ENCODE assay signal across 8 cellular contexts in genomic region chr18:41391616-41392610, GRCh38.
DNase-seq lines count a peak whose midpoint lies in the region; ATAC-seq, FAIRE-seq and TF ChIP-seq lines count a peak whose summit lies in the region.

No MANE protein-coding gene starts in this region.

- H4K20me1 ChIP-seq in PC-3 (ENCODE audit: low read length) = no peaks in the 10 kb centered on the region
- no peaks in the 10 kb centered on the region for H4K20me1 ChIP-seq in endothelial cell of umbilical vein (replicated peaks; ENCODE audit: control insufficient read depth, extremely low read depth, insufficient read depth, low read length)

- H3K4me3 ChIP-seq in PC-3 (ENCODE audit: low read length) (peak overlapping the region; percentile 60), endothelial cell of umbilical vein (replicated peaks in 1 of 3; ENCODE audit: insufficient read depth in 1 of 3, low read depth in 1 of 3, low read length in 3 of 3) (peak overlapping the region in 1 of 3 experiments; percentile 13), gastrocnemius medialis (no peak overlapping the region)

- in situ Hi-C loops in gastrocnemius medialis (cut with MboI; ENCODE audit: low sequenced_read_pairs in 4 of 4) = no loop called here

- no peak for FAIRE-seq in endothelial cell of umbilical vein (lab: Jason Lieb, UNC)

- dilution Hi-C loops in endothelial cell of umbilical vein (cut with MboI; ENCODE audit: extremely low pct_ligation_motif_present, low sequenced_read_pairs) = no loop called here

- H3K9ac ChIP-seq in PC-3 (ENCODE audit: low read length) (peak overlapping the region; percentile 51), endothelial cell of umbilical vein (replicated peaks; ENCODE audit: extremely low read depth, insufficient read depth, low read length) (no peak overlapping the region)

- H2AFZ ChIP-seq in PC-3 (ENCODE audit: low read length) = peak overlapping the region; percentile 61
- H2AFZ ChIP-seq in endothelial cell of umbilical vein (ENCODE audit: low read depth, low read length) = no peak overlapping the region

- ATAC-seq in PC-3 = peak; percentile 47
- ATAC-seq in HG02870 (IDR thresholded peaks at IDR 0.05; ENCODE audit: unreplicated experiment) = no peak
- no peak for ATAC-seq in gastrocnemius medialis

- TF ChIP-seq POLR2A in endothelial cell of umbilical vein (IDR thresholded peaks at IDR 0.05; ENCODE audit: low read depth, low read length) = no peak
- TF ChIP-seq POLR2A in gastrocnemius medialis (IDR thresholded peaks at IDR 0.05) = no peak

- CTCF ChIA-PET in PC-3 (lab: Charles Lee) = interaction anchor here (0.5 to 0.6 kb wide), 2 partner anchors 65 to 110 kb away, joined by 4 read pairs; no protein-coding TSS in a partner anchor
- CTCF ChIA-PET in endothelial cell of umbilical vein (lab: Charles Lee) = interaction anchor here (0.6 to 2.1 kb wide), 7 partner anchors 10 to 979 kb away, joined by 3 to 14 read pairs (median 3); no protein-coding TSS in a partner anchor

- no peaks in the 10 kb centered on the region for H3K9me3 ChIP-seq in PC-3 (ENCODE audit: low read length)
- no peaks in the 10 kb centered on the region for H3K9me3 ChIP-seq in endothelial cell of umbilical vein (replicated peaks; ENCODE audit: control insufficient read depth, insufficient read depth, low read length)
- no peaks in the 10 kb centered on the region for H3K9me3 ChIP-seq in gastrocnemius medialis

- POLR2A ChIA-PET in PC-3 (lab: Charles Lee; ENCODE audit: unreplicated experiment) (interaction anchor here (0.6 kb wide), 1 partner anchor 58 kb away, joined by 4 read pairs; no protein-coding TSS in a partner anchor), endothelial cell of umbilical vein (lab: Charles Lee) (no interaction called here)

- H3K36me3 ChIP-seq in PC-3 (ENCODE audit: low read depth, low read length) = no peaks in the 10 kb centered on the region
- H3K36me3 ChIP-seq in endothelial cell of umbilical vein (ENCODE audit: control insufficient read depth in 2 of 2, extremely low read depth in 1 of 2, insufficient read depth in 2 of 2, low read length in 2 of 2) = no peaks in the 10 kb centered on the region
- no peaks in the 10 kb centered on the region for H3K36me3 ChIP-seq in gastrocnemius medialis

- H3K9me2 ChIP-seq in PC-3 (replicated peaks; ENCODE audit: low read length) = no peaks in the 10 kb centered on the region

- H3K4me2 ChIP-seq in PC-3 (ENCODE audit: low read length) (peak overlapping the region; percentile 68), endothelial cell of umbilical vein (ENCODE audit: insufficient read depth, low read length) (no peak overlapping the region)

- H3K27ac ChIP-seq in PC-3 (ENCODE audit: low read length) (no peak overlapping the region), endothelial cell of umbilical vein (ENCODE audit: insufficient read depth, low read depth, low read length) (no peak overlapping the region), gastrocnemius medialis (no peak overlapping the region)

- BruUV-seq in PC-3 (replicated peaks; lab: Mats Ljungman, UMichigan) (no TSS peak), endothelial cell of umbilical vein (replicated peaks; lab: Mats Ljungman, UMichigan) (no TSS peak)

- H3K4me1 ChIP-seq in PC-3 (ENCODE audit: insufficient read depth, low read length) (peaks cover 27% of the 10 kb centered on the region), endothelial cell of umbilical vein (ENCODE audit: control insufficient read depth, extremely low read depth, insufficient read depth, low read length) (no peaks in the 10 kb centered on the region), gastrocnemius medialis (no peaks in the 10 kb centered on the region)

- H3K9me1 ChIP-seq in endothelial cell of umbilical vein (replicated peaks; ENCODE audit: control insufficient read depth, extremely low read depth, insufficient read depth, low read length) = no peaks in the 10 kb centered on the region

- H3F3A ChIP-seq in PC-3 (ENCODE audit: low read length, unreplicated experiment) = no peaks in the 10 kb centered on the region

- TF ChIP-seq CTCF in LNCAP (IDR thresholded peaks at IDR 0.05) (peak; percentile 72), PC-3 (conservative IDR thresholded peaks at IDR 0.05; ENCODE audit: low read depth, low read length) (peak; percentile 67), endothelial cell of umbilical vein (IDR thresholded peaks at IDR 0.05; ENCODE audit: extremely low read depth in 1 of 2, insufficient read depth in 1 of 2, low read depth in 1 of 2, low read length in 2 of 2) (peak; percentile 35 to 62), gastrocnemius medialis (IDR thresholded peaks at IDR 0.05 in 4 of 5, conservative IDR thresholded peaks at IDR 0.05 in 1 of 5) (no peak)

- intact Hi-C loops in PC-3 (cut with micrococcal nuclease) = loop anchor here (1.0 to 10.0 kb wide), 3 partner anchors 253 to 937 kb away; no protein-coding TSS in a partner anchor
- intact Hi-C loops in endothelial cell of umbilical vein (cut with micrococcal nuclease) = loop anchor here (1.0 to 5.0 kb wide), 2 partner anchors 353 to 455 kb away; no protein-coding TSS in a partner anchor
- intact Hi-C loops in gastrocnemius medialis (cut with DNase I; ENCODE audit: low total_unique reads) = no loop called here

- H3K79me2 ChIP-seq in PC-3 (ENCODE audit: low read length) (no peaks in the 10 kb centered on the region), endothelial cell of umbilical vein (ENCODE audit: control insufficient read depth, insufficient read depth, low read length) (no peaks in the 10 kb centered on the region)

- H3K27me3 ChIP-seq in PC-3 (ENCODE audit: low read length) (no peaks in the 10 kb centered on the region), endothelial cell of umbilical vein (ENCODE audit: control insufficient read depth in 2 of 2, insufficient read depth in 2 of 2, low read length in 2 of 2) (no peaks in the 10 kb centered on the region), gastrocnemius medialis (no peaks in the 10 kb centered on the region)

- peak; percentile 34 for DNase-seq in SIG-M5 treated with dmso at 0.1 percent for 504 hours (lab: John Stamatoyannopoulos, UW; ENCODE audit: unreplicated experiment)
- no peak for DNase-seq in SIG-M5 (lab: John Stamatoyannopoulos, UW)
- peak; percentile 54 for DNase-seq in PC-3
- DNase-seq in endothelial cell of umbilical vein (ENCODE audit: low read depth, low spot score) = peak; percentile 54
- peak; percentile 7 for DNase-seq in myocyte (ENCODE audit: low read depth)
- no peak for DNase-seq in gastrocnemius medialis

TF ChIP-seq in endothelial cell of umbilical vein, 7 proteins besides CTCF, POLR2A, EP300 and RAD21:
- no peak for TF ChIP-seq JUN (IDR thresholded peaks at IDR 0.05; ENCODE audit: borderline replicate concordance, insufficient read depth, insufficient read length, low read depth)
- no peak for TF ChIP-seq MYC (IDR thresholded peaks at IDR 0.05; ENCODE audit: low read depth, low read length)
- no peak for TF ChIP-seq POLR2AphosphoS5 (IDR thresholded peaks at IDR 0.05; ENCODE audit: insufficient read depth, low read depth, low read length)
- no peak for TF ChIP-seq EZH2 (IDR thresholded peaks at IDR 0.05; ENCODE audit: borderline replicate concordance, low read depth, low read length, severe bottlenecking)
- no peak for TF ChIP-seq MAX (IDR thresholded peaks at IDR 0.05; ENCODE audit: insufficient read depth, insufficient read length)
- TF ChIP-seq GATA2 (IDR thresholded peaks at IDR 0.05; ENCODE audit: insufficient read depth, insufficient read length, low read depth, low read length) = no peak
- TF ChIP-seq FOS (IDR thresholded peaks at IDR 0.05; ENCODE audit: borderline replicate concordance, insufficient read depth, low read length) = no peak

Comparison
In these comparisons a context has a peak if more than half of its experiments do, and no peak if none do; other contexts are left out.
1. DNase-seq: peak in SIG-M5 treated with dmso at 0.1 percent for 504 hours (single experiment), PC-3 (single experiment), endothelial cell of umbilical vein (single experiment) and myocyte (single experiment); none in SIG-M5 (single experiment) and gastrocnemius medialis (0 of 2).
2. CTCF ChIP-seq: peak in LNCAP (single experiment), PC-3 (single experiment) and endothelial cell of umbilical vein (2 of 2); none in gastrocnemius medialis (0 of 5).